ENCODE assay signal across 11 cellular contexts in the genomic region with DNA sequence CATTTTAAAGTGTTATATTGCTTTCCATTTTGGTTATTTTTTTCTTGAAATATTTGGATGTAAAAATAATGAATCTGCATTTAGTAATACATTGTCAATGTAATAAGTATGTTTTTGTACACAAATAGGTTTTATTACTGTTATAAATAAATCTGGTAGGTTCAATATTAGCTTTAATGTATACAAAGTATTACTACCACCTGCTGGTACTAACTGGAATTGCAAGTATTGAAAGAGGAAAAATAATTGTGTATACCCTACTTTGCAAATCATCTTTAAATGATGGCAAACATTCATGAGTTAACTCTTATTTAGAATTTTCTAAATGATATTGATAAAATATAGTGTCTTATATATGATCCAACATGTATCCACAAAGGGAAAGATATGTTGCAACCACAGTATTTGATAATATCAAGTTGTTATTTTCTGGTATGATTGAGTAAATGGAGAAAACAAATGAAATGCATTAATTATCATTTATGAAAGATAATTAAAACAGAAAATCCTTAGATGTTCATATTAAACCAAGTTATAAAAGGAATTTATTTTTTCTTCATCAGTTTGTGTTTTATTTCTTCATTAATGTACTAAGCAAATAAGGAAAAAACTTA. TPM values are rescaled to one million over a fixed set of nuclear protein-coding genes. Genes with fewer than 3 reads are reported as not detected.
DNase-seq lines count a peak whose midpoint lies in the region; ATAC-seq and TF ChIP-seq lines count a peak whose summit lies in the region.
"Had no signal": no experiment of that assay in that cellular context is flagged by ENCODE, and none has a peak within 500 bp of the region (broad histone marks: within the 10 kb centered on the region; RNA-seq: fewer than 3 reads in every experiment).

No MANE protein-coding gene starts in this region.

- POLR2A ChIA-PET in activated CD8-positive, alpha-beta T cell treated with anti-CD3 and anti-CD28 coated beads for 36 hours (lab: Charles Lee) = no interaction called here
- POLR2A ChIA-PET in activated CD8-positive, alpha-beta T cell treated with anti-CD3 and anti-CD28 coated beads, Interleukin-2, amount 10 ng/mL, durations not matched to agents 7 days and 5 days (lab: Charles Lee) = no interaction called here

- H3K27me3 Mint-ChIP-seq in activated CD8-positive, alpha-beta T cell treated with anti-CD3 and anti-CD28 coated beads for 36 hours = no peaks in the 10 kb centered on the region
- no peaks in the 10 kb centered on the region for H3K27me3 Mint-ChIP-seq in activated CD8-positive, alpha-beta T cell treated with anti-CD3 and anti-CD28 coated beads, Interleukin-2, amount 10 ng/mL, durations not matched to agents 7 days and 5 days (ENCODE audit: low read depth)

- no peaks in the 10 kb centered on the region for H3K4me1 Mint-ChIP-seq in activated CD8-positive, alpha-beta T cell treated with anti-CD3 and anti-CD28 coated beads for 36 hours (ENCODE audit: low read depth)
- no peaks in the 10 kb centered on the region for H3K4me1 Mint-ChIP-seq in activated CD8-positive, alpha-beta T cell treated with anti-CD3 and anti-CD28 coated beads, Interleukin-2, amount 10 ng/mL, durations not matched to agents 7 days and 5 days (ENCODE audit: low read depth)

- no peak overlapping the region for H3K4me3 Mint-ChIP-seq in activated CD8-positive, alpha-beta T cell treated with anti-CD3 and anti-CD28 coated beads for 36 hours
- no peak overlapping the region for H3K4me3 Mint-ChIP-seq in activated CD8-positive, alpha-beta T cell treated with anti-CD3 and anti-CD28 coated beads, Interleukin-2, amount 10 ng/mL, durations not matched to agents 7 days and 5 days

- peak; percentile 51 for ATAC-seq in activated CD8-positive, alpha-beta T cell treated with anti-CD3 and anti-CD28 coated beads for 36 hours
- ATAC-seq in activated CD8-positive, alpha-beta T cell treated with anti-CD3 and anti-CD28 coated beads, Interleukin-2, amount 10 ng/mL, durations not matched to agents 7 days and 5 days = no peak
- ATAC-seq in HG03457 (IDR thresholded peaks at IDR 0.05; ENCODE audit: unreplicated experiment) = no peak
- no peak for ATAC-seq in activated CD4-positive, CD25-positive, alpha-beta regulatory T cell treated with anti-CD3 and anti-CD28 coated beads, Interleukin-2, amount 50 U/mL, for 24 hours

- TF ChIP-seq POLR2A in erythroblast (IDR thresholded peaks at IDR 0.05; ENCODE audit: low read length) = no peak

- H3K9me3 Mint-ChIP-seq in activated CD8-positive, alpha-beta T cell treated with anti-CD3 and anti-CD28 coated beads for 36 hours = no peaks in the 10 kb centered on the region
- H3K9me3 Mint-ChIP-seq in activated CD8-positive, alpha-beta T cell treated with anti-CD3 and anti-CD28 coated beads, Interleukin-2, amount 10 ng/mL, durations not matched to agents 7 days and 5 days (ENCODE audit: insufficient read depth) = no peaks in the 10 kb centered on the region

- no peak overlapping the region for H3K27ac Mint-ChIP-seq in activated CD8-positive, alpha-beta T cell treated with anti-CD3 and anti-CD28 coated beads for 36 hours
- H3K27ac Mint-ChIP-seq in activated CD8-positive, alpha-beta T cell treated with anti-CD3 and anti-CD28 coated beads, Interleukin-2, amount 10 ng/mL, durations not matched to agents 7 days and 5 days = no peak overlapping the region

- CTCF ChIA-PET in activated CD8-positive, alpha-beta T cell treated with anti-CD3 and anti-CD28 coated beads for 36 hours (lab: Charles Lee) = interaction anchor here (1.0 to 1.7 kb wide), 3 partner anchors 17 to 34 kb away, joined by 3 read pairs; no protein-coding TSS in a partner anchor
- CTCF ChIA-PET in activated CD8-positive, alpha-beta T cell treated with anti-CD3 and anti-CD28 coated beads, Interleukin-2, amount 10 ng/mL, durations not matched to agents 7 days and 5 days (lab: Charles Lee) = no interaction called here

- DNase-seq in activated CD8-positive, alpha-beta T cell treated with anti-CD3 and anti-CD28 coated beads for 36 hours = no peak
- DNase-seq in activated CD8-positive, alpha-beta T cell treated with anti-CD3 and anti-CD28 coated beads, Interleukin-2, amount 10 ng/mL, durations not matched to agents 7 days and 5 days = no peak
- DNase-seq in NCI-H460 (ENCODE audit: extremely low read depth, low read depth) (peak; percentile 39), erythroblast (lab: John Stamatoyannopoulos, UW) (peak; percentile 22 to 58), superior temporal gyrus (ENCODE audit: extremely low spot score) (peak; percentile 55), 8988T (no peak)
- DNase-seq: GF-D8, NCI-H187 had no signal

- intact Hi-C loops in activated CD8-positive, alpha-beta T cell treated with anti-CD3 and anti-CD28 coated beads for 36 hours (cut with micrococcal nuclease) = no loop called here

- peak; percentile 98 for TF ChIP-seq CTCF in activated CD8-positive, alpha-beta T cell treated with anti-CD3 and anti-CD28 coated beads for 36 hours (IDR thresholded peaks at IDR 0.05)

- H3K36me3 Mint-ChIP-seq in activated CD8-positive, alpha-beta T cell treated with anti-CD3 and anti-CD28 coated beads for 36 hours (ENCODE audit: low read depth) = no peaks in the 10 kb centered on the region
- no peaks in the 10 kb centered on the region for H3K36me3 Mint-ChIP-seq in activated CD8-positive, alpha-beta T cell treated with anti-CD3 and anti-CD28 coated beads, Interleukin-2, amount 10 ng/mL, durations not matched to agents 7 days and 5 days (ENCODE audit: low read depth)

RNA-seq across cellular contexts. Expression of a gene that starts 3.2 kb away (rescaled TPM):
- not detected for total RNA-seq in activated CD8-positive, alpha-beta T cell treated with anti-CD3 and anti-CD28 coated beads for 36 hours
- total RNA-seq in activated CD8-positive, alpha-beta T cell treated with anti-CD3 and anti-CD28 coated beads, Interleukin-2, amount 10 ng/mL, durations not matched to agents 7 days and 5 days = not detected
- not detected in 2 replicates for total RNA-seq in NCI-H460 (2014; rRNA removed; shearing (Covaris generic))
- polyA plus RNA-seq in NCI-H460 (2014; cell fraction: nucleus; rRNA removed) = not detected in 2 replicates
- total RNA-seq: pulmonary artery endothelial cell had no signal

RNA-seq across cellular contexts. Expression of a gene that starts 42.3 kb away (rescaled TPM):
- total RNA-seq in activated CD8-positive, alpha-beta T cell treated with anti-CD3 and anti-CD28 coated beads for 36 hours = not detected
- total RNA-seq in activated CD8-positive, alpha-beta T cell treated with anti-CD3 and anti-CD28 coated beads, Interleukin-2, amount 10 ng/mL, durations not matched to agents 7 days and 5 days = not detected
- not detected in 2 replicates for total RNA-seq in NCI-H460 (2014; rRNA removed; shearing (Covaris generic))
- not detected in 2 replicates for polyA plus RNA-seq in NCI-H460 (2014; cell fraction: nucleus; rRNA removed)
- total RNA-seq: pulmonary artery endothelial cell had no signal

RNA-seq across cellular contexts. Expression of a gene that starts 52.6 kb away (rescaled TPM):
- total RNA-seq in activated CD8-positive, alpha-beta T cell treated with anti-CD3 and anti-CD28 coated beads for 36 hours = not detected
- total RNA-seq in activated CD8-positive, alpha-beta T cell treated with anti-CD3 and anti-CD28 coated beads, Interleukin-2, amount 10 ng/mL, durations not matched to agents 7 days and 5 days = not detected
- total RNA-seq in NCI-H460 (2014; rRNA removed; shearing (Covaris generic)) = not detected in 2 replicates
- not detected in 2 replicates for polyA plus RNA-seq in NCI-H460 (2014; cell fraction: nucleus; rRNA removed)
- total RNA-seq: pulmonary artery endothelial cell had no signal

Comparison
In these comparisons a context has a peak if more than half of its experiments do, and no peak if none do; other contexts are left out.
1. DNase-seq: peak in NCI-H460 (single experiment), erythroblast (2 of 2) and superior temporal gyrus (single experiment); none in activated CD8-positive, alpha-beta T cell treated with anti-CD3 and anti-CD28 coated beads for 36 hours (single experiment), activated CD8-positive, alpha-beta T cell treated with anti-CD3 and anti-CD28 coated beads, Interleukin-2, amount 10 ng/mL, durations not matched to agents 7 days and 5 days (single experiment) and 8988T (single experiment).